Comparison of ENCODE assay signal across 9 cellular contexts in the genomic region with DNA sequence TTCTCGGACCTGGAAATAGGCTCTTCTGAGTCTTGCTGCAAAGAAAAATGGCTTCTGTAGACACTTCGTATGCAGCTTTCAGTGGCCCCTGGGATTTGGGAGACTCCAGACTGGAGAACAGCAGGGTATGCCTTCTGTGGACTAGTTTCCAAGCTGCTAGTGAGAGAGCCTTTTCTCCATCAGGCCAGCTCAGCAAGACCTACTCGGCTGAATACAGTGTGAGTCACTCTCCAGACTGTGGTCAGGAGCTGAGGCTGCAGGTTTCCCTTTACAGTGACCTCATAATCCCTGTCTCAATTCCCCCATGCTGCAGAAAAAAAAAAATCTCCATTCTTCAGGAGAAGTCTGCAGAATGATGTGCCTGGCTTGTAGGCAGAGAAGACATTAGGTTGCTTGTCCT.
A peak's percentile ranks its signal among the peaks of the same experiment; 100 is the strongest.
DNase-seq lines count a peak whose midpoint lies in the region; ATAC-seq, FAIRE-seq and TF ChIP-seq lines count a peak whose summit lies in the region.
"Had no signal": no experiment of that assay in that cellular context is flagged by ENCODE, and none has a peak within 500 bp of the region (broad histone marks: within the 10 kb centered on the region; RNA-seq: fewer than 3 reads in every experiment).

No MANE protein-coding gene starts in this region.

- TF ChIP-seq EP300 in HepG2 (IDR thresholded peaks at IDR 0.05; ENCODE audit: low read depth in 2 of 2, low read length in 2 of 2) (no peak), HepG2 (CRISPR knock-in tag; IDR thresholded peaks at IDR 0.05; ENCODE audit: borderline replicate concordance) (no peak)

- no TSS peak for BruUV-seq in HepG2 (replicated peaks; lab: Mats Ljungman, UMichigan)

- ATAC-seq in right lobe of liver (peak in 3 of 4 donors; percentile 22 to 71 (median 40)), HepG2 (no peak), HG03520 (IDR thresholded peaks at IDR 0.05; ENCODE audit: unreplicated experiment) (no peak), HG03432 (IDR thresholded peaks at IDR 0.05; ENCODE audit: unreplicated experiment) (no peak)
- ATAC-seq in stimulated activated naive CD8-positive, alpha-beta T cell treated with anti-CD3 and anti-CD28 coated beads, Interleukin-15, Interleukin-2, amounts not matched to agents 100 U/mL and 50 U/mL, for 24 hours: peak; percentile 67

- no peak for TF ChIP-seq RAD21 in HepG2 (CRISPR knock-in tag; IDR thresholded peaks at IDR 0.05)

- no peak overlapping the region for H2AFZ ChIP-seq in HepG2 (ENCODE audit: low read length)

- H3K9me3 ChIP-seq in right lobe of liver (no peaks in the 10 kb centered on the region), HepG2 (ENCODE audit: low read length) (no peaks in the 10 kb centered on the region)

- no peak for TF ChIP-seq POLR2A in right lobe of liver (IDR thresholded peaks at IDR 0.05)
- TF ChIP-seq POLR2A in HepG2 (IDR thresholded peaks at IDR 0.05; ENCODE audit: insufficient read depth in 1 of 2, low read depth in 2 of 2, low read length in 2 of 2): no peak

- intact Hi-C loops in right lobe of liver (cut with DNase I) (no loop called here), HepG2 (cut with micrococcal nuclease; ENCODE audit: unreplicated experiment) (no loop called here)

- H3K27ac ChIP-seq in right lobe of liver (no peak overlapping the region), HepG2 (ENCODE audit: extremely low read length, insufficient read depth, low read length) (no peak overlapping the region)

- no peaks in the 10 kb centered on the region for H3K27me3 ChIP-seq in right lobe of liver
- no peaks in the 10 kb centered on the region; a peak in 1 of 5 replicates for H3K27me3 ChIP-seq in HepG2 (ENCODE audit: control insufficient read depth in 1 of 2, insufficient read depth in 2 of 2, low read length in 2 of 2)

- no peak overlapping the region for H3K9ac ChIP-seq in HepG2 (ENCODE audit: insufficient read depth, low read depth, low read length)

- H3K4me1 ChIP-seq in right lobe of liver: no peaks in the 10 kb centered on the region
- H3K4me1 ChIP-seq in HepG2 (ENCODE audit: insufficient read depth, low read length): no peaks in the 10 kb centered on the region

- FAIRE-seq in HepG2 (lab: Jason Lieb, UNC) (no peak), RCC 7860 (lab: Jason Lieb, UNC) (peak; percentile 95)

- no peaks in the 10 kb centered on the region for H4K20me1 ChIP-seq in HepG2 (ENCODE audit: insufficient read depth, low read length)

- no peak overlapping the region for H3K4me2 ChIP-seq in HepG2 (ENCODE audit: low read depth, low read length)

- no peak overlapping the region for H3K4me3 ChIP-seq in right lobe of liver
- no peak overlapping the region for H3K4me3 ChIP-seq in HepG2 (replicated peaks in 1 of 3; ENCODE audit: insufficient read depth in 1 of 3, low read depth in 2 of 3, low read length in 3 of 3)
- H3K4me3 ChIP-seq in epithelial cell of proximal tubule (ENCODE audit: low read depth, low read length): no peak overlapping the region

- WGBS in right lobe of liver (ENCODE audit: insufficient coverage, low coverage, low lambda C conversion rate, missing lambda C conversion rate): 90% methylated on average over 2 of the region's 3 CpGs
- WGBS in HepG2 (ENCODE audit: low lambda C conversion rate): 6% methylated on average over 3 of the region's 3 CpGs

- CTCF ChIA-PET in HepG2 (lab: Yijun Ruan, JAX; ENCODE audit: low intra/inter-chr PET ratio, low total read pairs): no interaction called here

- TF ChIP-seq CTCF in right lobe of liver (IDR thresholded peaks at IDR 0.05) (no peak), HepG2 (CRISPR knock-in tag; IDR thresholded peaks at IDR 0.05) (no peak), epithelial cell of proximal tubule (conservative IDR thresholded peaks at IDR 0.05; ENCODE audit: low read depth, low read length) (no peak)

- no peaks in the 10 kb centered on the region for H3K36me3 ChIP-seq in right lobe of liver
- no peaks in the 10 kb centered on the region for H3K36me3 ChIP-seq in HepG2 (replicated peaks in 1 of 2; ENCODE audit: control insufficient read depth in 1 of 2, insufficient read depth in 2 of 2, low read length in 2 of 2)

- no peaks in the 10 kb centered on the region for H3K79me2 ChIP-seq in HepG2 (ENCODE audit: insufficient read depth, low read length)

- in situ Hi-C loops in HepG2 (cut with HindIII; ENCODE audit: extremely low pct_ligation_motif_present, low pct_unique_long_range_greater_than_20kb): loop anchor here (25.0 kb wide), 1 partner anchor 571 kb away; no protein-coding TSS in a partner anchor

- POLR2A ChIA-PET in HepG2 (lab: Yijun Ruan, JAX): no interaction called here

- DNase-seq in right lobe of liver (no peak), HepG2 (ENCODE audit: low spot score) (no peak), RCC 7860 (ENCODE audit: low spot score) (peak; percentile 85), epithelial cell of proximal tubule (ENCODE audit: low read depth) (peak; percentile 35), NCI-H1417 (lab: John Stamatoyannopoulos, UW) (no peak)
- no peak for DNase-seq in stimulated activated naive CD8-positive, alpha-beta T cell treated with anti-CD3 and anti-CD28 coated beads, Interleukin-15, Interleukin-2, amounts not matched to agents 100 U/mL and 50 U/mL, for 24 hours
- DNase-seq: NCI-H446 treated with DMSO at 0.1 percent for 48 hours had no signal

TF ChIP-seq in HepG2, 621 proteins besides CTCF, POLR2A, EP300 and RAD21:
- TF ChIP-seq XBP1 (CRISPR knock-in tag; IDR thresholded peaks at IDR 0.05): no peak
- TF ChIP-seq AGO1 (IDR thresholded peaks at IDR 0.05; ENCODE audit: low read depth, low read length, poor library complexity, severe bottlenecking): no peak
- TF ChIP-seq, protein P1, sequence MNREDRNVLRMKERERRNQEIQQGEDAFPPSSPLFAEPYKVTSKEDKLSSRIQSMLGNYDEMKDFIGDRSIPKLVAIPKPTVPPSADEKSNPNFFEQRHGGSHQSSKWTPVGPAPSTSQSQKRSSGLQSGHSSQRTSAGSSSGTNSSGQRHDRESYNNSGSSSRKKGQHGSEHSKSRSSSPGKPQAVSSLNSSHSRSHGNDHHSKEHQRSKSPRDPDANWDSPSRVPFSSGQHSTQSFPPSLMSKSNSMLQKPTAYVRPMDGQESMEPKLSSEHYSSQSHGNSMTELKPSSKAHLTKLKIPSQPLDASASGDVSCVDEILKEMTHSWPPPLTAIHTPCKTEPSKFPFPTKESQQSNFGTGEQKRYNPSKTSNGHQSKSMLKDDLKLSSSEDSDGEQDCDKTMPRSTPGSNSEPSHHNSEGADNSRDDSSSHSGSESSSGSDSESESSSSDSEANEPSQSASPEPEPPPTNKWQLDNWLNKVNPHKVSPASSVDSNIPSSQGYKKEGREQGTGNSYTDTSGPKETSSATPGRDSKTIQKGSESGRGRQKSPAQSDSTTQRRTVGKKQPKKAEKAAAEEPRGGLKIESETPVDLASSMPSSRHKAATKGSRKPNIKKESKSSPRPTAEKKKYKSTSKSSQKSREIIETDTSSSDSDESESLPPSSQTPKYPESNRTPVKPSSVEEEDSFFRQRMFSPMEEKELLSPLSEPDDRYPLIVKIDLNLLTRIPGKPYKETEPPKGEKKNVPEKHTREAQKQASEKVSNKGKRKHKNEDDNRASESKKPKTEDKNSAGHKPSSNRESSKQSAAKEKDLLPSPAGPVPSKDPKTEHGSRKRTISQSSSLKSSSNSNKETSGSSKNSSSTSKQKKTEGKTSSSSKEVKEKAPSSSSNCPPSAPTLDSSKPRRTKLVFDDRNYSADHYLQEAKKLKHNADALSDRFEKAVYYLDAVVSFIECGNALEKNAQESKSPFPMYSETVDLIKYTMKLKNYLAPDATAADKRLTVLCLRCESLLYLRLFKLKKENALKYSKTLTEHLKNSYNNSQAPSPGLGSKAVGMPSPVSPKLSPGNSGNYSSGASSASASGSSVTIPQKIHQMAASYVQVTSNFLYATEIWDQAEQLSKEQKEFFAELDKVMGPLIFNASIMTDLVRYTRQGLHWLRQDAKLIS (CRISPR knock-in tag; IDR thresholded peaks at IDR 0.05): no peak
- TF ChIP-seq, protein P2, sequence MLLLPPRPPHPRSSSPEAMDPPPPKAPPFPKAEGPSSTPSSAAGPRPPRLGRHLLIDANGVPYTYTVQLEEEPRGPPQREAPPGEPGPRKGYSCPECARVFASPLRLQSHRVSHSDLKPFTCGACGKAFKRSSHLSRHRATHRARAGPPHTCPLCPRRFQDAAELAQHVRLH (CRISPR knock-in tag; IDR thresholded peaks at IDR 0.05; ENCODE audit: borderline replicate concordance, low read depth): no peak
- TF ChIP-seq ZNF569 (CRISPR knock-in tag; IDR thresholded peaks at IDR 0.05; ENCODE audit: borderline replicate concordance): no peak
- TF ChIP-seq ZNF510 (CRISPR knock-in tag; IDR thresholded peaks at IDR 0.05; ENCODE audit: low read depth): no peak
- no peak for TF ChIP-seq IKZF1 (IDR thresholded peaks at IDR 0.05)

Comparison
In these comparisons a context has a peak if more than half of its experiments do, and no peak if none do; other contexts are left out.
1. ATAC-seq: peak in right lobe of liver (3 of 4) and stimulated activated naive CD8-positive, alpha-beta T cell treated with anti-CD3 and anti-CD28 coated beads, Interleukin-15, Interleukin-2, amounts not matched to agents 100 U/mL and 50 U/mL, for 24 hours (single experiment); none in HepG2 (single experiment), HG03520 (single experiment) and HG03432 (single experiment).
2. DNase-seq: peak in RCC 7860 (single experiment) and epithelial cell of proximal tubule (single experiment); none in right lobe of liver (0 of 3), HepG2 (single experiment), stimulated activated naive CD8-positive, alpha-beta T cell treated with anti-CD3 and anti-CD28 coated beads, Interleukin-15, Interleukin-2, amounts not matched to agents 100 U/mL and 50 U/mL, for 24 hours (single experiment) and NCI-H1417 (0 of 3).